Comparison of ENCODE assay signal across 13 cellular contexts in genomic region chrX:41824551-41824950, GRCh38.
DNase-seq lines count a peak whose midpoint lies in the region; ATAC-seq and TF ChIP-seq lines count a peak whose summit lies in the region.
"Had no signal": no experiment of that assay in that cellular context is flagged by ENCODE, and none has a peak within 500 bp of the region (broad histone marks: within the 10 kb centered on the region; RNA-seq: fewer than 3 reads in every experiment).

No MANE protein-coding gene starts in this region.

- no peaks in the 10 kb centered on the region for H3K36me3 ChIP-seq in gastrocnemius medialis
- H3K36me3 ChIP-seq: Peyer's patch, tibial artery had no signal

- ATAC-seq in gastrocnemius medialis: peak; percentile 54 to 60
- ATAC-seq in HG03442 (IDR thresholded peaks at IDR 0.05; ENCODE audit: unreplicated experiment): no peak
- ATAC-seq in HG02623 (IDR thresholded peaks at IDR 0.05; ENCODE audit: unreplicated experiment): no peak
- no peak for ATAC-seq in GM18867 (IDR thresholded peaks at IDR 0.05; ENCODE audit: unreplicated experiment)
- ATAC-seq: left lobe of liver had no signal

- in situ Hi-C loops in G401 (cut with HindIII; ENCODE audit: low sequenced_read_pairs) (no loop called here), gastrocnemius medialis (cut with MboI; ENCODE audit: low sequenced_read_pairs in 4 of 4) (no loop called here)

- intact Hi-C loops in gastrocnemius medialis (cut with DNase I; ENCODE audit: low total_unique reads): loop anchor here (10.0 kb wide), 1 partner anchor 100 kb away; the partner anchor contains the start of gene CASK

- no peak overlapping the region for H3K27ac ChIP-seq in gastrocnemius medialis
- H3K27ac ChIP-seq: Peyer's patch, tibial artery had no signal

- no peaks in the 10 kb centered on the region for H3K27me3 ChIP-seq in gastrocnemius medialis
- H3K27me3 ChIP-seq: Peyer's patch, tibial artery had no signal

- DNase-seq in G401 (ENCODE audit: low spot score) (peak; percentile 6), NCI-H226 (peak; percentile 27), fibroblast of mammary gland (ENCODE audit: low read depth) (peak; percentile 76), gastrocnemius medialis (no peak)
- DNase-seq: activated effector memory CD4-positive, alpha-beta T cell treated with anti-CD3 and anti-CD28 coated beads, Interleukin-2, amount 50 U/mL, for 16 hours; NCI-H1436 treated with DMSO at 0.1 percent for 48 hours; NCI-H524; tibial artery had no signal

- H3K4me3 ChIP-seq in fibroblast of mammary gland (ENCODE audit: control insufficient read depth, low read depth, low read length): no peak overlapping the region
- no peak overlapping the region for H3K4me3 ChIP-seq in gastrocnemius medialis
- H3K4me3 ChIP-seq: Peyer's patch, tibial artery had no signal

- TF ChIP-seq CTCF in fibroblast of mammary gland (conservative IDR thresholded peaks at IDR 0.05; ENCODE audit: control insufficient read depth, insufficient read depth, low read depth, low read length): no peak
- TF ChIP-seq CTCF in gastrocnemius medialis (IDR thresholded peaks at IDR 0.05 in 4 of 5, conservative IDR thresholded peaks at IDR 0.05 in 1 of 5): no peak

- H3K9me3 ChIP-seq in gastrocnemius medialis: no peaks in the 10 kb centered on the region
- H3K9me3 ChIP-seq: Peyer's patch, tibial artery had no signal

- no peak for TF ChIP-seq POLR2A in gastrocnemius medialis (IDR thresholded peaks at IDR 0.05)

- H3K4me1 ChIP-seq in gastrocnemius medialis: peaks cover 7 to 37% of the 10 kb centered on the region in 2 donors
- H3K4me1 ChIP-seq: Peyer's patch had no signal

Comparison
In these comparisons a context has a peak if more than half of its experiments do, and no peak if none do; other contexts are left out.
1. DNase-seq: peak in G401 (single experiment), NCI-H226 (single experiment) and fibroblast of mammary gland (single experiment); none in gastrocnemius medialis (0 of 2).
2. ATAC-seq: peak in gastrocnemius medialis (2 of 2); none in HG03442 (single experiment), HG02623 (single experiment) and GM18867 (single experiment).